24 cellular contexts compared by ENCODE assay signal in the genomic region with DNA sequence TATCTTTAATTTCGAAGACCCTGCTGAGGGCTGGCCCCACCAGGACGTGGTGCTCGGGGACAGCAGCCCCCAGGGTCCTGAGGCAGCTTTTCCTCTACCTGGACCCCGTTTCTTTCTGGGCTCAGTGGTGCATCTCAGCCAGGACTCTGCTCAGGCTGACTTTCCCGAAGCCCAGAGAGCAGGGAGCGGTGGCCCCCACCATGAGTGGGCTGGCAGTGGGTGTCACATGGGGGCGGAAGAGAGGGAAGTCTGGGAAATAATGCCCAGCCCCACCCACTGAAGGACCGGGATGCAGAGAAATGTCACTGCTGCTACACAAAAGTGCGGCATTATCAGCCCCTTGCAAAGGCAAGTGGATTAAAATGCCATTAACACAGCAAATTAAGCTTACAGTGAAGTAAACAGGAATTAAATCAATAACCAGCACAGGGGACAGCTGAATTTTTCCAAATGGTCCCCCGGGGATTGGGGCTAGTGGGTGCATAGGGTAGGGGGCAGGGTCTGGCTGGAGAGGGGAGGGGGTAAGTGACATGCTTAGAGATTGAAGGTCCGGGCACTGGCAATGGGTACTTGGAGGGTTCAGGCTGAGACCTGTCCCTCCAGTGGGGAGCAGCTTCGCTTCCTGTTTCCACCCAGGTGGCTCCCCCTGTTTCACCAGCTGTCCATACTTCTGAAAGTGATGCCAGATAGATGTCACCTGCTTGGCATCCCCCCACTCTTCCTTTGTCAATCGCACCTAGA.
"Had no signal": no experiment of that assay in that cellular context is flagged by ENCODE, and none has a peak within 500 bp of the region (broad histone marks: within the 10 kb centered on the region; RNA-seq: fewer than 3 reads in every experiment).

No MANE protein-coding gene starts in this region.

- H3K4me1 ChIP-seq: psoas muscle, sigmoid colon, tibial nerve, upper lobe of left lung, vagina had no signal

- H3K4me2 ChIP-seq: neural progenitor cell had no signal

- H3K27me3 ChIP-seq: neural progenitor cell, tibial nerve, upper lobe of left lung, vagina had no signal

- H3K4me3 ChIP-seq: dorsolateral prefrontal cortex, mucosa of descending colon, neural progenitor cell, psoas muscle, sigmoid colon, thoracic aorta, tibial nerve, upper lobe of left lung, vagina had no signal

- ATAC-seq: left lobe of liver; mucosa of descending colon; natural killer cell treated with Interleukin-12 subunit alpha and Interleukin-12 subunit beta and Interleukin-15 and Interleukin-18, amount 100 ng/mL, for 72 hours; psoas muscle; right cardiac atrium; stimulated activated memory B cell treated with anti-CD40 and anti-IgM and Interleukin-4, amounts not matched to agents 10 μg/mL and 1 μg/mL and 100 μg/mL, for 72 hours; stimulated activated naive CD8-positive, alpha-beta T cell treated with anti-CD3 and anti-CD28 coated beads, Interleukin-15, Interleukin-2, amounts not matched to agents 100 U/mL and 50 U/mL, for 24 hours had no signal

- H3K27ac ChIP-seq: dorsolateral prefrontal cortex, neural progenitor cell, psoas muscle, sigmoid colon, thoracic aorta, tibial nerve, upper lobe of left lung, vagina had no signal

- H3K36me3 ChIP-seq: neural progenitor cell, sigmoid colon, thoracic aorta, tibial nerve, upper lobe of left lung, vagina had no signal

- FAIRE-seq: colon, frontal cortex, keratinocyte had no signal

- H2AFZ ChIP-seq: neural progenitor cell had no signal

- DNase-seq: effector CD4-positive, alpha-beta T cell; hypothalamus; immature natural killer cell; mesenchymal stem cell; mucosa of descending colon; naive B cell; nucleus accumbens; psoas muscle; right cardiac atrium; stimulated activated CD4-positive, alpha-beta T cell treated with anti-CD3 and anti-CD28 coated beads, Interleukin-4, amount 100 ng/mL, for 4 hours; stimulated activated naive CD8-positive, alpha-beta T cell treated with anti-CD3 and anti-CD28 coated beads, Interleukin-15, Interleukin-2, amounts not matched to agents 100 U/mL and 50 U/mL, for 24 hours; upper lobe of left lung had no signal

- H3K9ac ChIP-seq: neural progenitor cell had no signal

- H3K9me3 ChIP-seq: mucosa of descending colon, psoas muscle, sigmoid colon, thoracic aorta, tibial nerve, upper lobe of left lung, vagina had no signal
